ENCODE assay signal across 25 cellular contexts in the genomic region with DNA sequence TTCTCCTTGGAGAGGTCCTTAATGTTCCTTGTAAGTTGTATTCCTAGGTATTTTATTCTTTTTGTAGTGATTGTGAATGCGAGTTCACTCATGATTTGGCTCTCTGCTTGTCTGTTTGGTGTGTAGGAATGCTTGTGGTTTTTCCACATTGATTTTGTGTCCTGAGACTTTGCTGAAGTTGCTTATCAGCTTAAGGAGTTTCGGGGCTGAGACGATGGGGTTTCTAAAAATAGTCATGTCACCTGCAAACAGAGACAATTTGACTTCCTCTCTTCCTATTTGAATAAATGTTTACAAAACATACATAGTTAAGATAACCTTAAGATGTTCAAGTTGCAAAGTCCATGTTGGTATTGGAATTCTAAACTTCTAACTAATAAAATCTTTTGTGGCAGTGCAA.
"Had no signal": no experiment of that assay in that cellular context is flagged by ENCODE, and none has a peak within 500 bp of the region (broad histone marks: within the 10 kb centered on the region; RNA-seq: fewer than 3 reads in every experiment).

No MANE protein-coding gene starts in this region.

- H3K36me3 ChIP-seq: ascending aorta, Peyer's patch, SJSA1 had no signal

- H3K4me1 ChIP-seq: ascending aorta, Peyer's patch, SJSA1 had no signal

- H3K36me3 Mint-ChIP-seq: activated CD4-positive, alpha-beta memory T cell treated with anti-CD3 and anti-CD28 coated beads for 36 hours; activated naive CD4-positive, alpha-beta T cell treated with anti-CD3 and anti-CD28 coated beads, Interleukin-2, amount 50 U/mL, for 72 hours had no signal

- H3K4me3 Mint-ChIP-seq: activated CD4-positive, alpha-beta memory T cell treated with anti-CD3 and anti-CD28 coated beads for 36 hours; activated CD4-positive, alpha-beta T cell treated with anti-CD3 and anti-CD28 coated beads, Interleukin-2, amount 10 ng/mL, durations not matched to agents 24 days and 14 days; activated naive CD8-positive, alpha-beta T cell treated with anti-CD3 and anti-CD28 coated beads, Interleukin-2, amount 50 U/mL, for 24 hours; activated T-cell treated with anti-CD3 and anti-CD28 coated beads, Interleukin-2, amount 50 U/mL, for 4 hours; T-helper 2 cell treated with Interferon-gamma antibody and Interleukin-4, amounts not matched to agents 5 μg/mL and 100 μg/mL, for 36 hours had no signal

- DNase-seq: activated CD4-positive, alpha-beta memory T cell treated with anti-CD3 and anti-CD28 coated beads for 36 hours; activated CD4-positive, alpha-beta T cell treated with anti-CD3 and anti-CD28 coated beads, Interleukin-2, amount 10 ng/mL, durations not matched to agents 24 days and 14 days; activated CD4-positive, CD25-positive, alpha-beta regulatory T cell treated with anti-CD3 and anti-CD28 coated beads, Interleukin-2, amount 50 U/mL, for 72 hours; activated CD8-positive, alpha-beta memory T cell treated with anti-CD3 and anti-CD28 coated beads for 24 hours; activated effector memory CD4-positive, alpha-beta T cell treated with anti-CD3 and anti-CD28 coated beads, Interleukin-2, amount 50 U/mL, for 16 hours; activated naive CD4-positive, alpha-beta T cell treated with Interleukin-2 at 50 U/mL for 16 hours; activated naive CD8-positive, alpha-beta T cell treated with anti-CD3 and anti-CD28 coated beads, Interleukin-2, amount 50 U/mL, for 24 hours; activated T-cell treated with anti-CD3 and anti-CD28 coated beads, Interleukin-2, amount 50 U/mL, for 4 hours; amniotic stem cell; body of pancreas; central memory CD4-positive, alpha-beta T cell; NCI-H1105 treated with DMSO at 0.1 percent for 48 hours; NCI-H1930; NCI-H2171; NCI-H226; NCI-H526 treated with DMSO at 0.1 percent for 48 hours; Peyer's patch; SHP77; SW 1271 had no signal

- H3K27ac Mint-ChIP-seq: activated CD4-positive, alpha-beta memory T cell treated with anti-CD3 and anti-CD28 coated beads for 36 hours; activated CD4-positive, alpha-beta T cell treated with anti-CD3 and anti-CD28 coated beads, Interleukin-2, amount 10 ng/mL, durations not matched to agents 24 days and 14 days; activated naive CD4-positive, alpha-beta T cell treated with anti-CD3 and anti-CD28 coated beads, Interleukin-2, amount 50 U/mL, for 72 hours; activated naive CD8-positive, alpha-beta T cell treated with anti-CD3 and anti-CD28 coated beads, Interleukin-2, amount 50 U/mL, for 24 hours; T-helper 2 cell treated with Interferon-gamma antibody and Interleukin-4, amounts not matched to agents 5 μg/mL and 100 μg/mL, for 36 hours had no signal

- H3K27ac ChIP-seq: ascending aorta, body of pancreas, coronary artery, Peyer's patch, SJSA1 had no signal

- H3K4me1 Mint-ChIP-seq: activated CD4-positive, alpha-beta T cell treated with anti-CD3 and anti-CD28 coated beads, Interleukin-2, amount 10 ng/mL, durations not matched to agents 24 days and 14 days; activated naive CD8-positive, alpha-beta T cell treated with anti-CD3 and anti-CD28 coated beads, Interleukin-2, amount 50 U/mL, for 24 hours had no signal

- H3K27me3 Mint-ChIP-seq: activated CD4-positive, alpha-beta memory T cell treated with anti-CD3 and anti-CD28 coated beads for 36 hours; activated CD4-positive, alpha-beta T cell treated with anti-CD3 and anti-CD28 coated beads, Interleukin-2, amount 10 ng/mL, durations not matched to agents 24 days and 14 days; activated naive CD8-positive, alpha-beta T cell treated with anti-CD3 and anti-CD28 coated beads, Interleukin-2, amount 50 U/mL, for 24 hours had no signal

- FAIRE-seq: bronchial epithelial cell had no signal

- H3K4me3 ChIP-seq: ascending aorta, body of pancreas, coronary artery, Peyer's patch, SJSA1 had no signal

- H3K27me3 ChIP-seq: ascending aorta, body of pancreas, Peyer's patch, SJSA1 had no signal

- H3K9me3 ChIP-seq: ascending aorta, body of pancreas, Peyer's patch, SJSA1 had no signal
